Comparison of ENCODE assay signal across 8 cellular contexts in genomic region chr3:66483006-66483928, GRCh38. TPM values are rescaled to one million over a fixed set of nuclear protein-coding genes. Genes with fewer than 3 reads are reported as not detected.
DNase-seq lines count a peak whose midpoint lies in the region; ATAC-seq and TF ChIP-seq lines count a peak whose summit lies in the region.

No MANE protein-coding gene starts in this region.

- no peak overlapping the region for H3K4me3 ChIP-seq in LNCaP clone FGC (ENCODE audit: low read depth, low read length)
- no peak overlapping the region for H3K4me3 ChIP-seq in mucosa of descending colon

- no peaks in the 10 kb centered on the region for H3K36me3 ChIP-seq in mucosa of descending colon (ENCODE audit: low read depth)

- TF ChIP-seq POLR2A in GM18505 (IDR thresholded peaks at IDR 0.05; ENCODE audit: borderline replicate concordance, extremely low read depth, insufficient read depth, insufficient read length), result no peak

- no peaks in the 10 kb centered on the region for H3K9me3 ChIP-seq in mucosa of descending colon

- DNase-seq in NCI-H146 (lab: John Stamatoyannopoulos, UW), result peak; percentile 7
- DNase-seq in NCI-H146 treated with DMSO at 0.1 percent for 48 hours (lab: John Stamatoyannopoulos, UW; ENCODE audit: unreplicated experiment), result no peak
- peak; percentile 73 for DNase-seq in LNCaP clone FGC (ENCODE audit: low read depth)
- peak; percentile 88 for DNase-seq in cerebellum (ENCODE audit: low spot score)
- DNase-seq in mucosa of descending colon, result peak in 2 of 3 donors; percentile 62 to 69
- DNase-seq in DMS153 (lab: John Stamatoyannopoulos, UW), result no peak
- no peak for DNase-seq in NCI-H82 treated with DMSO at 0.1 percent for 48 hours (lab: John Stamatoyannopoulos, UW; ENCODE audit: unreplicated experiment)

- no peak for TF ChIP-seq CTCF in LNCaP clone FGC (IDR thresholded peaks at IDR 0.05; ENCODE audit: control insufficient read depth, extremely low read depth, insufficient read depth)
- TF ChIP-seq CTCF in mucosa of descending colon (IDR thresholded peaks at IDR 0.05), result no peak

- intact Hi-C loops in mucosa of descending colon (cut with DNase I, micrococcal nuclease), result no loop called here

- ATAC-seq in mucosa of descending colon, result peak; percentile 35
- ATAC-seq in GM18505 (IDR thresholded peaks at IDR 0.05; ENCODE audit: unreplicated experiment), result no peak

- H3K4me1 ChIP-seq in mucosa of descending colon (ENCODE audit: low read depth), result peaks cover 68% of the 10 kb centered on the region

RNA-seq across cellular contexts. Expression of gene LRIG1, which starts 17.6 kb away (rescaled TPM):
- total RNA-seq in cerebellum (87.7 TPM), mucosa of descending colon (100 to 1,000 TPM in 1 of 3 donors, 10 to 100 TPM in 2; 72.1 to 180 (median 75.3) TPM)

Comparison
In these comparisons a context has a peak if more than half of its experiments do, and no peak if none do; other contexts are left out.
1. DNase-seq: peak in NCI-H146 (single experiment), LNCaP clone FGC (single experiment), cerebellum (single experiment) and mucosa of descending colon (2 of 3); none in NCI-H146 treated with DMSO at 0.1 percent for 48 hours (single experiment), DMS153 (single experiment) and NCI-H82 treated with DMSO at 0.1 percent for 48 hours (single experiment).